Comparison of ENCODE assay signal across 17 cellular contexts in genomic region chr4:158254328-158254727, GRCh38. TPM values are rescaled to one million over a fixed set of nuclear protein-coding genes. Genes with fewer than 3 reads are reported as not detected.
"Had no signal": no experiment of that assay in that cellular context is flagged by ENCODE, and none has a peak within 500 bp of the region (broad histone marks: within the 10 kb centered on the region; RNA-seq: fewer than 3 reads in every experiment).

No MANE protein-coding gene starts in this region.

- H3K9me3 ChIP-seq: ovary, spleen had no signal

- ATAC-seq: activated CD8-positive, alpha-beta T cell treated with anti-CD3 and anti-CD28 coated beads, Interleukin-2, amount 10 ng/mL, durations not matched to agents 7 days and 5 days; left colon had no signal

- H3K27ac ChIP-seq: coronary artery, ovary, spleen had no signal

- H3K4me3 ChIP-seq: lung, ovary, spleen had no signal

- H3K27me3 ChIP-seq: ovary, spleen had no signal

- H3K36me3 ChIP-seq: ovary, spleen had no signal

- DNase-seq: activated CD4-positive, alpha-beta T cell treated with anti-CD3 and anti-CD28 coated beads, Interleukin-2, amount 10 ng/mL, durations not matched to agents 24 days and 14 days; activated CD4-positive, CD25-positive, alpha-beta regulatory T cell; activated CD8-positive, alpha-beta memory T cell treated with anti-CD3 and anti-CD28 coated beads, Interleukin-2, amount 50 U/mL, for 4 hours; activated CD8-positive, alpha-beta T cell treated with anti-CD3 and anti-CD28 coated beads, Interleukin-2, amount 10 ng/mL, durations not matched to agents 7 days and 5 days; activated gamma-delta T cell; activated T-cell treated with anti-CD3 and anti-CD28 coated beads, Interleukin-2, amount 50 U/mL, for 48 hours; effector memory CD4-positive, alpha-beta T cell; foreskin melanocyte; head of caudate nucleus; left colon; midbrain; ovary; spleen; stimulated activated naive CD8-positive, alpha-beta T cell treated with anti-CD3 and anti-CD28 coated beads, Interleukin-15, amount 100 ng/mL, for 72 hours; T-helper 2 cell had no signal

RNA-seq across cellular contexts. Expression of gene TMEM144, which starts 44.0 kb away (rescaled TPM):
- total RNA-seq: activated CD4-positive, alpha-beta T cell treated with anti-CD3 and anti-CD28 coated beads, Interleukin-2, amount 10 ng/mL, durations not matched to agents 24 days and 14 days; activated CD8-positive, alpha-beta T cell treated with anti-CD3 and anti-CD28 coated beads, Interleukin-2, amount 10 ng/mL, durations not matched to agents 7 days and 5 days had no signal
